11 cellular contexts compared by ENCODE assay signal in genomic region chr20:6123650-6124014, GRCh38. TPM values are rescaled to one million over a fixed set of nuclear protein-coding genes. Genes with fewer than 3 reads are reported as not detected.
DNase-seq lines count a peak whose midpoint lies in the region; ATAC-seq and TF ChIP-seq lines count a peak whose summit lies in the region.
"Had no signal": no experiment of that assay in that cellular context is flagged by ENCODE, and none has a peak within 500 bp of the region (broad histone marks: within the 10 kb centered on the region; RNA-seq: fewer than 3 reads in every experiment).

No MANE protein-coding gene starts in this region.

- H3K27ac ChIP-seq in left ventricle myocardium inferior (replicated peaks): no peak overlapping the region
- peak overlapping the region; percentile 58 for H3K27ac ChIP-seq in vagina
- H3K27ac ChIP-seq: neutrophil had no signal

- TF ChIP-seq POLR2A in vagina (IDR thresholded peaks at IDR 0.05): no peak

- intact Hi-C loops in left ventricle myocardium inferior (cut with micrococcal nuclease): no loop called here
- intact Hi-C loops in Right ventricle myocardium inferior (cut with DNase I): no loop called here
- intact Hi-C loops in MCF 10A (cut with micrococcal nuclease): no loop called here
- intact Hi-C loops in vagina (cut with DNase I): no loop called here

- ATAC-seq in Right ventricle myocardium inferior (no peak), HG03196 (IDR thresholded peaks at IDR 0.05; ENCODE audit: unreplicated experiment) (no peak)

- H3K27ac Mint-ChIP-seq in MCF 10A (ENCODE audit: low read depth, unreplicated experiment): peak overlapping the region; percentile 95
- peak overlapping the region; percentile 96 for H3K27ac Mint-ChIP-seq in mesothelial cell of epicardium

- POLR2A ChIA-PET in MCF 10A (lab: Yijun Ruan, JAX): interaction anchor here (0.5 to 4.3 kb wide), 14 partner anchors 13 to 1719 kb away, joined by 3 to 75 read pairs (median 4); partner anchors contain the start of genes BMP2 and LRRN4

- H3K4me3 ChIP-seq in left ventricle myocardium inferior (peak overlapping the region; percentile 63), vagina (peak overlapping the region in 1 of 2 donors; percentile 40)

- TF ChIP-seq CTCF in left ventricle myocardium inferior (IDR thresholded peaks at IDR 0.05; ENCODE audit: borderline replicate concordance) (no peak), MCF 10A (IDR thresholded peaks at IDR 0.05; ENCODE audit: unreplicated experiment) (no peak), mesothelial cell of epicardium (IDR thresholded peaks at IDR 0.05; ENCODE audit: unreplicated experiment) (no peak), vagina (IDR thresholded peaks at IDR 0.05) (no peak)

- peaks cover 13% of the 10 kb centered on the region for H3K4me1 Mint-ChIP-seq in MCF 10A (ENCODE audit: insufficient read depth, unreplicated experiment)
- H3K4me1 Mint-ChIP-seq in mesothelial cell of epicardium: peaks cover 38% of the 10 kb centered on the region

- no peaks in the 10 kb centered on the region for H3K9me3 Mint-ChIP-seq in MCF 10A (ENCODE audit: unreplicated experiment)
- H3K9me3 Mint-ChIP-seq in mesothelial cell of epicardium: no peaks in the 10 kb centered on the region

- H3K4me1 ChIP-seq in left ventricle myocardium inferior (peaks cover 19% of the 10 kb centered on the region), vagina (peaks cover 30% of the 10 kb centered on the region)

- H3K4me3 Mint-ChIP-seq in MCF 10A (ENCODE audit: unreplicated experiment) (peak overlapping the region; percentile 83), mesothelial cell of epicardium (peak overlapping the region; percentile 77)

- H3K36me3 ChIP-seq in left ventricle myocardium inferior (no peaks in the 10 kb centered on the region), vagina (peaks cover 0 to under 1% of the 10 kb centered on the region in 2 donors)
- H3K36me3 ChIP-seq: gastroesophageal sphincter, neutrophil had no signal

- H3K27me3 Mint-ChIP-seq in MCF 10A (ENCODE audit: insufficient read depth, unreplicated experiment): no peaks in the 10 kb centered on the region
- H3K27me3 Mint-ChIP-seq in mesothelial cell of epicardium (ENCODE audit: low read depth): no peaks in the 10 kb centered on the region

- DNase-seq in left ventricle myocardium inferior (no peak), Right ventricle myocardium inferior (ENCODE audit: missing footprints) (no peak), MCF 10A (ENCODE audit: unreplicated experiment) (no peak), mesothelial cell of epicardium (ENCODE audit: low spot score in 2 of 2, unreplicated experiment in 2 of 2) (no peak), vagina (ENCODE audit: extremely low spot score in 2 of 2) (no peak), superior temporal gyrus (ENCODE audit: extremely low spot score) (no peak), NCI-H345 treated with DMSO at 0.1 percent for 48 hours (lab: John Stamatoyannopoulos, UW; ENCODE audit: unreplicated experiment) (no peak)
- DNase-seq: NCI-H2107 had no signal

- H3K27me3 ChIP-seq in left ventricle myocardium inferior (ENCODE audit: low read depth) (peaks cover 22% of the 10 kb centered on the region), vagina (no peaks in the 10 kb centered on the region)

- no peaks in the 10 kb centered on the region for H3K9me3 ChIP-seq in left ventricle myocardium inferior (replicated peaks)
- no peaks in the 10 kb centered on the region for H3K9me3 ChIP-seq in vagina
- H3K9me3 ChIP-seq: gastroesophageal sphincter, neutrophil had no signal

- BruUV-seq in MCF 10A (replicated peaks; lab: Mats Ljungman, UMichigan): no TSS peak

- H3K36me3 Mint-ChIP-seq in MCF 10A (ENCODE audit: insufficient read depth, unreplicated experiment) (peaks cover 19% of the 10 kb centered on the region), mesothelial cell of epicardium (peaks cover 5% of the 10 kb centered on the region)

- CTCF ChIA-PET in MCF 10A (lab: Yijun Ruan, JAX): interaction anchor here (1.3 to 2.0 kb wide), 4 partner anchors 7 to 18 kb away, joined by 4 to 12 read pairs (median 4); no protein-coding TSS in a partner anchor

RNA-seq across cellular contexts. Expression of gene FERMT1, which starts 0.8 kb away (rescaled TPM):
- 0.63 TPM for total RNA-seq in left ventricle myocardium inferior
- total RNA-seq in Right ventricle myocardium inferior: 1.5 TPM
- 25.5 and 43.1 TPM in 2 replicates for total RNA-seq in MCF 10A (2022)
- total RNA-seq in mesothelial cell of epicardium: 21.9 to 24.7 TPM (median 22.4 TPM) in 3 replicates
- total RNA-seq in vagina: 9.8 TPM
